12 cellular contexts compared by ENCODE assay signal in genomic region chr17:43556292-43556691, GRCh38. TPM values are rescaled to one million over a fixed set of nuclear protein-coding genes. Genes with fewer than 3 reads are reported as not detected.
A peak's percentile ranks its signal among the peaks of the same experiment; 100 is the strongest.
DNase-seq lines count a peak whose midpoint lies in the region; ATAC-seq lines count a peak whose summit lies in the region.
"Had no signal": no experiment of that assay in that cellular context is flagged by ENCODE, and none has a peak within 500 bp of the region (broad histone marks: within the 10 kb centered on the region; RNA-seq: fewer than 3 reads in every experiment).

No MANE protein-coding gene starts in this region.

- H3K4me1 ChIP-seq in right cardiac atrium (ENCODE audit: control insufficient read depth, insufficient read depth, low read length) (peaks cover 3% of the 10 kb centered on the region), aorta (ENCODE audit: control insufficient read depth in 1 of 2, insufficient read depth in 2 of 2, low read length in 2 of 2) (no peaks in the 10 kb centered on the region)

- H3K27ac ChIP-seq in right cardiac atrium (ENCODE audit: low read length) (no peak overlapping the region), aorta (ENCODE audit: low read depth in 1 of 2, low read length in 2 of 2) (no peak overlapping the region)

- H3K9me3 ChIP-seq in right cardiac atrium (ENCODE audit: control insufficient read depth, low read length) (no peaks in the 10 kb centered on the region), aorta (ENCODE audit: control insufficient read depth, low read length) (no peaks in the 10 kb centered on the region)

- no peaks in the 10 kb centered on the region for H3K36me3 ChIP-seq in aorta (ENCODE audit: control insufficient read depth in 1 of 2, insufficient read depth in 2 of 2, low read length in 1 of 2)

- intact Hi-C loops in right cardiac atrium (cut with DNase I): loop anchor here in 1 of 4 donors (10.0 kb wide), 1 partner anchor 199 kb away; the partner anchor contains the start of gene SOST
- intact Hi-C loops in left cardiac atrium (cut with DNase I): no loop called here
- intact Hi-C loops in aorta (cut with DNase I): no loop called here

- H3K4me3 ChIP-seq in right cardiac atrium (ENCODE audit: low read length) (no peak overlapping the region), aorta (ENCODE audit: low read length in 2 of 2) (no peak overlapping the region)

- 57% methylated on average over 5 of the region's 5 CpGs for WGBS in right cardiac atrium
- 70 to 78% methylated on average over 5 of the region's 5 CpGs for WGBS in aorta, 2 donors

- DNase-seq in right cardiac atrium (no peak), left cardiac atrium (no peak), SW480 (ENCODE audit: low spot score) (peak; percentile 81), kidney tubule cell (ENCODE audit: low spot score) (peak; percentile 29), aorta (peak in 1 of 2 donors; percentile 54), kidney glomerular epithelial cell (lab: John Stamatoyannopoulos, UW) (no peak)
- DNase-seq in activated effector memory CD4-positive, alpha-beta T cell treated with Interleukin-2 at 50 U/mL for 16 hours: no peak
- DNase-seq: activated CD4-positive, CD25-positive, alpha-beta regulatory T cell treated with anti-CD3 and anti-CD28 coated beads, Interleukin-2, amount 50 U/mL, for 72 hours; CD8-positive, alpha-beta T cell; effector CD8-positive, alpha-beta T cell; NCI-H146 had no signal

- H3K27me3 ChIP-seq in right cardiac atrium (ENCODE audit: control insufficient read depth, insufficient read depth): no peaks in the 10 kb centered on the region
- H3K27me3 ChIP-seq in aorta (ENCODE audit: control insufficient read depth in 1 of 2, insufficient read depth in 2 of 2, low read length in 1 of 2): no peaks in the 10 kb centered on the region

- ATAC-seq in right cardiac atrium (peak; percentile 34 to 36), left cardiac atrium (no peak), aorta (ENCODE audit: low FRiP score) (peak; percentile 72), HG02588 (IDR thresholded peaks at IDR 0.05; ENCODE audit: unreplicated experiment) (no peak)
- ATAC-seq: CD8-positive, alpha-beta T cell had no signal

RNA-seq across cellular contexts. Expression of gene ETV4, which starts 10.2 kb away (rescaled TPM):
- 1 to 10 TPM in 1 of 4 donors, under 1 TPM in 2, not detected in 1; 0.14 to 2.1 (median 0.59) TPM for total RNA-seq in right cardiac atrium
- polyA plus RNA-seq in right cardiac atrium: 0.27 TPM
- 1 to 10 TPM in 1 of 2 donors, under 1 TPM in 1; 0.91 to 7.0 TPM for total RNA-seq in left cardiac atrium
- total RNA-seq in aorta: 1 to 10 TPM; 1.1 to 2.3 TPM
- polyA plus RNA-seq in aorta: 1 to 10 TPM in 1 of 2 donors, under 1 TPM in 1; 0.50 to 5.8 TPM
- total RNA-seq: CD8-positive, alpha-beta T cell had no signal

Comparison
In these comparisons a context has a peak if more than half of its experiments do, and no peak if none do; other contexts are left out.
1. ATAC-seq: peak in right cardiac atrium (2 of 2) and aorta (single experiment); none in left cardiac atrium (0 of 2) and HG02588 (single experiment).
2. DNase-seq: peak in SW480 (single experiment) and kidney tubule cell (single experiment); none in right cardiac atrium (0 of 3), left cardiac atrium (single experiment), kidney glomerular epithelial cell (single experiment) and activated effector memory CD4-positive, alpha-beta T cell treated with Interleukin-2 at 50 U/mL for 16 hours (single experiment).